ENCODE assay signal across 23 cellular contexts in the genomic region with DNA sequence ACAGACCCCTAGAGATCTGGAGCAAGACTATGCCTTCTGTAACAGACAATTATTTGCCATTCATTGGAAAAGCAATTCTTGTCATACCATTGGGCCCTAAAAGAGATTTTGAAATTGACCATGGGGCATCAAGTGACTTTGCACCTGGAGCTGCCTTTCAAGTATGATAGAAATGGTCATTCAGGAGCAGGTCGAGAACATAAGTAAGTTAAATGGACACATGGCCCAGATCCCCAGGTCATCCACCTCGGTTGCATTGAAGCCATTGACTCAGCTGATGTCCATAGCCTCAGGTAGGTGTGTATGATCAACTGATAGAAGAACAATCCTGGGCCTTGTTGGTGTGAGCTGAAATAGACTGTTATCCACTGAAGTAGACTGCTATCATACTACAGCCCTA.
"Had no signal": no experiment of that assay in that cellular context is flagged by ENCODE, and none has a peak within 500 bp of the region (broad histone marks: within the 10 kb centered on the region; RNA-seq: fewer than 3 reads in every experiment).

No MANE protein-coding gene starts in this region.

- H2AFZ ChIP-seq: hepatocyte had no signal

- H3K4me2 ChIP-seq: hepatocyte had no signal

- H3K27ac Mint-ChIP-seq: naive thymus-derived CD4-positive, alpha-beta T cell; natural killer cell treated with Interleukin-12 subunit alpha and Interleukin-12 subunit beta and Interleukin-15 and Interleukin-18, amount 100 ng/mL, for 72 hours; stimulated activated naive B cell treated with anti-CD40 and anti-IgM and Interleukin-4, amounts not matched to agents 10 μg/mL and 1 μg/mL and 100 μg/mL, for 72 hours had no signal

- H3K36me3 Mint-ChIP-seq: natural killer cell treated with Interleukin-12 subunit alpha and Interleukin-12 subunit beta and Interleukin-15 and Interleukin-18, amount 100 ng/mL, for 72 hours; stimulated activated naive B cell treated with anti-CD40 and anti-IgM and Interleukin-4, amounts not matched to agents 10 μg/mL and 1 μg/mL and 100 μg/mL, for 72 hours had no signal

- H3K9me3 Mint-ChIP-seq: natural killer cell treated with Interleukin-12 subunit alpha and Interleukin-12 subunit beta and Interleukin-15 and Interleukin-18, amount 100 ng/mL, for 72 hours; stimulated activated naive B cell treated with anti-CD40 and anti-IgM and Interleukin-4, amounts not matched to agents 10 μg/mL and 1 μg/mL and 100 μg/mL, for 72 hours had no signal

- H3K4me3 Mint-ChIP-seq: naive thymus-derived CD4-positive, alpha-beta T cell; natural killer cell treated with Interleukin-12 subunit alpha and Interleukin-12 subunit beta and Interleukin-15 and Interleukin-18, amount 100 ng/mL, for 72 hours; stimulated activated naive B cell treated with anti-CD40 and anti-IgM and Interleukin-4, amounts not matched to agents 10 μg/mL and 1 μg/mL and 100 μg/mL, for 72 hours had no signal

- H3K4me1 ChIP-seq: testis, thyroid gland had no signal

- H3K36me3 ChIP-seq: left ventricle myocardium inferior, ovary, right atrium auricular region, right lobe of liver, stomach, thyroid gland, transverse colon, upper lobe of right lung had no signal

- DNase-seq: left ventricle myocardium inferior; midbrain; mucosa of descending colon; naive thymus-derived CD4-positive, alpha-beta T cell; ovary; stimulated activated CD4-positive, alpha-beta T cell treated with anti-CD3 and anti-CD28 coated beads, Interleukin-12 subunit alpha, Interleukin-12 subunit beta, amount 100 ng/mL, for 4 hours; stimulated activated CD4-positive, alpha-beta T cell treated with anti-CD3 and anti-CD28 coated beads, Interleukin-15, amount 100 ng/mL, for 24 hours; stimulated activated CD4-positive, alpha-beta T cell treated with anti-CD3 and anti-CD28 coated beads, Interleukin-2, amount 100 ng/mL, for 24 hours; stimulated activated CD4-positive, alpha-beta T cell treated with anti-CD3 and anti-CD28 coated beads, Interleukin-4, amount 100 ng/mL, for 1 hour; stimulated activated naive B cell treated with anti-CD40 and anti-IgM and Interleukin-4, amounts not matched to agents 10 μg/mL and 1 μg/mL and 100 μg/mL, for 72 hours; stimulated activated naive CD8-positive, alpha-beta T cell treated with anti-CD3 and anti-CD28 coated beads, Interleukin-15, Interleukin-2, amounts not matched to agents 100 U/mL and 50 U/mL, for 24 hours; stomach; testis; thyroid gland; transverse colon; upper lobe of right lung had no signal

- H3K27ac ChIP-seq: hepatocyte, left ventricle myocardium inferior, ovary, right atrium auricular region, right lobe of liver, skin epidermis, stomach, testis, thyroid gland, transverse colon, upper lobe of right lung had no signal

- H3K27me3 ChIP-seq: hepatocyte, ovary, right atrium auricular region, right lobe of liver, stomach, testis, thyroid gland, transverse colon, upper lobe of right lung had no signal

- ATAC-seq: mucosa of descending colon; naive thymus-derived CD4-positive, alpha-beta T cell; natural killer cell treated with Interleukin-12 subunit alpha and Interleukin-12 subunit beta and Interleukin-15 and Interleukin-18, amount 100 ng/mL, for 72 hours; stimulated activated naive B cell treated with anti-CD40 and anti-IgM and Interleukin-4, amounts not matched to agents 10 μg/mL and 1 μg/mL and 100 μg/mL, for 72 hours; stimulated activated naive CD8-positive, alpha-beta T cell treated with anti-CD3 and anti-CD28 coated beads, Interleukin-15, Interleukin-2, amounts not matched to agents 100 U/mL and 50 U/mL, for 24 hours; upper lobe of right lung had no signal

- H3K79me2 ChIP-seq: hepatocyte had no signal

- H3K4me3 ChIP-seq: hepatocyte, left ventricle myocardium inferior, lung, mucosa of descending colon, ovary, right atrium auricular region, right lobe of liver, skin epidermis, stomach, testis, thyroid gland, transverse colon, upper lobe of right lung had no signal

- H3K9me3 ChIP-seq: left ventricle myocardium inferior, mucosa of descending colon, ovary, right atrium auricular region, right lobe of liver, stomach, testis, thyroid gland, transverse colon, upper lobe of right lung had no signal

- H3K27me3 Mint-ChIP-seq: naive thymus-derived CD4-positive, alpha-beta T cell; natural killer cell treated with Interleukin-12 subunit alpha and Interleukin-12 subunit beta and Interleukin-15 and Interleukin-18, amount 100 ng/mL, for 72 hours; progenitor cell of endocrine pancreas; stimulated activated naive B cell treated with anti-CD40 and anti-IgM and Interleukin-4, amounts not matched to agents 10 μg/mL and 1 μg/mL and 100 μg/mL, for 72 hours had no signal
